Comparison of ENCODE assay signal across 19 cellular contexts in genomic region chr12:24496755-24497154, GRCh38.
A peak's percentile ranks its signal among the peaks of the same experiment; 100 is the strongest.
DNase-seq lines count a peak whose midpoint lies in the region; ATAC-seq and TF ChIP-seq lines count a peak whose summit lies in the region.
"Had no signal": no experiment of that assay in that cellular context is flagged by ENCODE, and none has a peak within 500 bp of the region (broad histone marks: within the 10 kb centered on the region; RNA-seq: fewer than 3 reads in every experiment).

No MANE protein-coding gene starts in this region.

- H4K20me1 ChIP-seq in smooth muscle cell (ENCODE audit: low read depth) (no peaks in the 10 kb centered on the region), PC-3 (ENCODE audit: low read length) (no peaks in the 10 kb centered on the region)

- H3K9ac ChIP-seq in smooth muscle cell (ENCODE audit: low read depth) (peak overlapping the region; percentile 30), PC-3 (ENCODE audit: low read length) (no peak overlapping the region)
- H3K9ac ChIP-seq: neural progenitor cell had no signal

- H3K27me3 ChIP-seq in smooth muscle cell (ENCODE audit: low read depth), result no peaks in the 10 kb centered on the region
- no peaks in the 10 kb centered on the region for H3K27me3 ChIP-seq in tibial artery
- H3K27me3 ChIP-seq in PC-3 (ENCODE audit: low read length), result no peaks in the 10 kb centered on the region
- H3K27me3 ChIP-seq: neural progenitor cell, right atrium auricular region, tibial nerve had no signal

- peak overlapping the region; percentile 91 for H3K27ac ChIP-seq in smooth muscle cell (ENCODE audit: low read depth)
- no peak overlapping the region for H3K27ac ChIP-seq in tibial artery
- no peak overlapping the region for H3K27ac ChIP-seq in PC-3 (ENCODE audit: low read length)
- H3K27ac ChIP-seq: neural progenitor cell had no signal

- no peak for TF ChIP-seq CTCF in astrocyte of the spinal cord (IDR thresholded peaks at IDR 0.05; ENCODE audit: low read depth, low read length)
- TF ChIP-seq CTCF in smooth muscle cell (IDR thresholded peaks at IDR 0.05; ENCODE audit: borderline replicate concordance, insufficient read depth, poor library complexity, severe bottlenecking), result no peak
- no peak for TF ChIP-seq CTCF in tibial artery (IDR thresholded peaks at IDR 0.05)
- TF ChIP-seq CTCF in PC-3 (conservative IDR thresholded peaks at IDR 0.05; ENCODE audit: low read depth, low read length), result no peak

- POLR2A ChIA-PET in PC-3 (lab: Charles Lee; ENCODE audit: unreplicated experiment), result no interaction called here

- H3F3A ChIP-seq in smooth muscle cell (ENCODE audit: low read depth) (peaks cover 26% of the 10 kb centered on the region), PC-3 (ENCODE audit: low read length, unreplicated experiment) (no peaks in the 10 kb centered on the region)

- H3K4me1 ChIP-seq in smooth muscle cell (ENCODE audit: low read depth) (peaks cover 26% of the 10 kb centered on the region), tibial artery (peaks cover 0 to 70% (median 21%) of the 10 kb centered on the region in 4 donors), PC-3 (ENCODE audit: insufficient read depth, low read length) (no peaks in the 10 kb centered on the region)

- intact Hi-C loops in tibial artery (cut with DNase I; ENCODE audit: low total_unique reads) (loop anchor here (10.0 kb wide), 1 partner anchor 68 kb away; no protein-coding TSS in a partner anchor), PC-3 (cut with micrococcal nuclease) (no loop called here)

- no peaks in the 10 kb centered on the region for H3K9me3 ChIP-seq in smooth muscle cell (replicated peaks; ENCODE audit: low read depth)
- H3K9me3 ChIP-seq in tibial artery, result no peaks in the 10 kb centered on the region
- no peaks in the 10 kb centered on the region for H3K9me3 ChIP-seq in PC-3 (ENCODE audit: low read length)
- H3K9me3 ChIP-seq: right atrium auricular region, tibial nerve had no signal

- 16% methylated on average over 1 of the region's 1 CpG for WGBS in smooth muscle cell (ENCODE audit: low lambda C conversion rate)

- in situ Hi-C loops in astrocyte of the spinal cord (cut with HindIII; ENCODE audit: low sequenced_read_pairs), result no loop called here

- CTCF ChIA-PET in PC-3 (lab: Charles Lee), result no interaction called here

- H3K4me3 ChIP-seq in astrocyte of the spinal cord (ENCODE audit: low read depth, low read length) (no peak overlapping the region), smooth muscle cell (no peak overlapping the region), tibial artery (no peak overlapping the region), PC-3 (ENCODE audit: low read length) (no peak overlapping the region)
- H3K4me3 ChIP-seq: neural progenitor cell, right atrium auricular region, tibial nerve had no signal

- BruUV-seq in PC-3 (replicated peaks; lab: Mats Ljungman, UMichigan), result no TSS peak

- H3K36me3 ChIP-seq in smooth muscle cell (ENCODE audit: low read depth), result no peaks in the 10 kb centered on the region
- no peaks in the 10 kb centered on the region for H3K36me3 ChIP-seq in tibial artery
- no peaks in the 10 kb centered on the region for H3K36me3 ChIP-seq in PC-3 (ENCODE audit: low read depth, low read length)
- H3K36me3 ChIP-seq: neural progenitor cell, right atrium auricular region, tibial nerve had no signal

- no peak for ATAC-seq in PC-3
- ATAC-seq: WTC11 had no signal

- H2AFZ ChIP-seq in smooth muscle cell (ENCODE audit: low read depth), result no peak overlapping the region
- no peak overlapping the region for H2AFZ ChIP-seq in PC-3 (ENCODE audit: low read length)
- H2AFZ ChIP-seq: neural progenitor cell had no signal

- DNase-seq in LHCN-M2 (ENCODE audit: low read depth), result peak; percentile 82
- DNase-seq in astrocyte of the spinal cord (ENCODE audit: low read depth, low spot score), result peak; percentile 80
- peak; percentile 86 for DNase-seq in glomerular visceral epithelial cell (ENCODE audit: extremely low spot score)
- DNase-seq in smooth muscle cell (lab: John Stamatoyannopoulos, UW; ENCODE audit: unreplicated experiment), result no peak
- no peak for DNase-seq in tibial artery
- no peak for DNase-seq in PC-3
- no peak for DNase-seq in dedifferentiated amniotic fluid mesenchymal stem cell (ENCODE audit: extremely low spot score)
- no peak for DNase-seq in NCI-H446 treated with DMSO at 0.1 percent for 48 hours (lab: John Stamatoyannopoulos, UW)
- DNase-seq: aorta; DND-41; mesendoderm; NCI-H1930; NCI-H69; stimulated activated CD4-positive, alpha-beta T cell treated with anti-CD3 and anti-CD28 coated beads, Interleukin-2, amount 100 ng/mL, for 48 hours; stimulated activated CD8-positive, alpha-beta memory T cell treated with anti-CD3 and anti-CD28 coated beads, Interleukin-4, amount 100 ng/mL, for 48 hours had no signal

- H3K79me2 ChIP-seq in smooth muscle cell (ENCODE audit: low read depth), result peaks cover 69% of the 10 kb centered on the region
- no peaks in the 10 kb centered on the region for H3K79me2 ChIP-seq in PC-3 (ENCODE audit: low read length)

- H3K9me2 ChIP-seq in PC-3 (replicated peaks; ENCODE audit: low read length), result no peaks in the 10 kb centered on the region

- H3K4me2 ChIP-seq in smooth muscle cell (peak overlapping the region; percentile 48), PC-3 (ENCODE audit: low read length) (no peak overlapping the region)
- H3K4me2 ChIP-seq: neural progenitor cell had no signal

Comparison
In these comparisons a context has a peak if more than half of its experiments do, and no peak if none do; other contexts are left out.
1. DNase-seq: peak in LHCN-M2 (single experiment), astrocyte of the spinal cord (single experiment) and glomerular visceral epithelial cell (single experiment); none in smooth muscle cell (single experiment), tibial artery (0 of 2), PC-3 (single experiment), dedifferentiated amniotic fluid mesenchymal stem cell (single experiment) and NCI-H446 treated with DMSO at 0.1 percent for 48 hours (single experiment).